Comparison of ENCODE assay signal across 9 cellular contexts in genomic region chr7:131108212-131108980, GRCh38.
DNase-seq lines count a peak whose midpoint lies in the region; ATAC-seq, FAIRE-seq and TF ChIP-seq lines count a peak whose summit lies in the region.
"Had no signal": no experiment of that assay in that cellular context is flagged by ENCODE, and none has a peak within 500 bp of the region (broad histone marks: within the 10 kb centered on the region; RNA-seq: fewer than 3 reads in every experiment).

No MANE protein-coding gene starts in this region.

- peak; percentile 40 for DNase-seq in DMS 273 (lab: John Stamatoyannopoulos, UW; ENCODE audit: unreplicated experiment)
- DNase-seq in DMS 273 treated with DMSO at 0.1 percent for 48 hours (lab: John Stamatoyannopoulos, UW), result no peak
- DNase-seq in GM12878 (ENCODE audit: low read depth, low spot score), result no peak
- DNase-seq in keratinocyte (ENCODE audit: low read depth, low spot score), result no peak
- DNase-seq in stimulated activated naive CD8-positive, alpha-beta T cell treated with anti-CD3 and anti-CD28 coated beads, Interleukin-15, amount 100 ng/mL, for 72 hours, result peak; percentile 34 to 64
- no peak for DNase-seq in NCI-H2171 treated with DMSO at 0.1 percent for 48 hours (lab: John Stamatoyannopoulos, UW)
- DNase-seq in COR-L47 (lab: John Stamatoyannopoulos, UW), result no peak

- no peaks in the 10 kb centered on the region for H3K27me3 ChIP-seq in GM12878 (replicated peaks in 1 of 2; ENCODE audit: control insufficient read depth in 2 of 2, insufficient read depth in 2 of 2, low read length in 1 of 2)
- no peaks in the 10 kb centered on the region for H3K27me3 ChIP-seq in keratinocyte (ENCODE audit: control insufficient read depth, extremely low read depth, insufficient read depth, low read length)

- H3K4me3 ChIP-seq in GM12878, result peak overlapping the region; percentile 90
- H3K4me3 ChIP-seq in keratinocyte (ENCODE audit: control insufficient read depth in 2 of 3, extremely low read depth in 1 of 3, insufficient read depth in 2 of 3, low read depth in 1 of 3, low read length in 3 of 3), result peak overlapping the region; percentile 62 to 89 (median 85)

- H3K79me2 ChIP-seq in GM12878 (ENCODE audit: control insufficient read depth, insufficient read depth, low read length) (peaks cover 42% of the 10 kb centered on the region), keratinocyte (ENCODE audit: control insufficient read depth, insufficient read depth, low read length) (peaks cover 28% of the 10 kb centered on the region)

- TF ChIP-seq CTCF in GM12878 (IDR thresholded peaks at IDR 0.05 in 2 of 3, conservative IDR thresholded peaks at IDR 0.05 in 1 of 3; ENCODE audit: control insufficient read depth in 2 of 3, extremely low read depth in 1 of 3, insufficient read depth in 1 of 3, low read depth in 3 of 3, low read length in 3 of 3), result no peak
- no peak for TF ChIP-seq CTCF in keratinocyte (optimal IDR thresholded peaks at IDR 0.05 in 1 of 3, IDR thresholded peaks at IDR 0.05 in 1 of 3, conservative IDR thresholded peaks at IDR 0.05 in 1 of 3; ENCODE audit: extremely low read depth in 1 of 3, insufficient read depth in 2 of 3, low read length in 3 of 3)

- peak; percentile 85 to 89; a peak in 3 of 4 replicates for TF ChIP-seq EP300 in GM12878 (IDR thresholded peaks at IDR 0.05; ENCODE audit: borderline replicate concordance in 1 of 2, control insufficient read depth in 1 of 2, low read depth in 2 of 2, low read length in 2 of 2)

- 0 out of 2 replicates have a peak, but pooled peaks have one; percentile 7 for TF ChIP-seq RAD21 in GM12878 (IDR thresholded peaks at IDR 0.05; ENCODE audit: insufficient read depth, low read depth, low read length)

- H3K4me1 ChIP-seq in GM12878 (ENCODE audit: control insufficient read depth, insufficient read depth, low read length) (peaks cover 29% of the 10 kb centered on the region), keratinocyte (ENCODE audit: control insufficient read depth, extremely low read depth, insufficient read depth, low read length) (peaks cover 37% of the 10 kb centered on the region)

- H3K9ac ChIP-seq in GM12878 (ENCODE audit: control insufficient read depth, insufficient read depth, low read length) (peak overlapping the region; percentile 88), keratinocyte (ENCODE audit: control insufficient read depth, extremely low read depth, insufficient read depth, low read length) (peak overlapping the region; percentile 91)

- H3K27ac ChIP-seq in KOPT-K1 (ENCODE audit: low read depth, low read length, poor library complexity, severe bottlenecking) (peak overlapping the region; percentile 45), GM12878 (ENCODE audit: control insufficient read depth, insufficient read depth) (peak overlapping the region; percentile 88), keratinocyte (ENCODE audit: control insufficient read depth, insufficient read depth, low read length) (peak overlapping the region; percentile 92)

- intact Hi-C loops in GM12878 (cut with micrococcal nuclease; ENCODE audit: unreplicated experiment), result loop anchor here (1.0 to 5.0 kb wide), 5 partner anchors 16 to 314 kb away; partner anchors contain the start of gene MKLN1

- no peaks in the 10 kb centered on the region for H3K27me3 Mint-ChIP-seq in stimulated activated naive CD8-positive, alpha-beta T cell treated with anti-CD3 and anti-CD28 coated beads, Interleukin-15, amount 100 ng/mL, for 72 hours

- no TSS peak for BruUV-seq in GM12878 (replicated peaks; lab: Mats Ljungman, UMichigan)

- peak overlapping the region; percentile 100 for H3K27ac Mint-ChIP-seq in stimulated activated naive CD8-positive, alpha-beta T cell treated with anti-CD3 and anti-CD28 coated beads, Interleukin-15, amount 100 ng/mL, for 72 hours

- SMC1A ChIA-PET in GM12878 (lab: Charles Lee; ENCODE audit: uncharacterized antibody, unreplicated experiment), result interaction anchor here (0.7 to 6.0 kb wide), 14 partner anchors 15 to 347 kb away, joined by 3 to 152 read pairs (median 7); partner anchors contain the start of gene MKLN1

- FAIRE-seq in GM12878 (lab: Jason Lieb, UNC), result no peak
- FAIRE-seq in keratinocyte (lab: Jason Lieb, UNC), result no peak
- FAIRE-seq: A204.1 had no signal

- H4K20me1 ChIP-seq in GM12878 (ENCODE audit: control insufficient read depth, insufficient read depth) (no peaks in the 10 kb centered on the region), keratinocyte (ENCODE audit: control insufficient read depth, extremely low read depth, insufficient read depth, low read length) (no peaks in the 10 kb centered on the region)

- H3K4me2 ChIP-seq in GM12878 (ENCODE audit: control insufficient read depth, insufficient read depth), result peak overlapping the region; percentile 99
- peak overlapping the region; percentile 99 for H3K4me2 ChIP-seq in keratinocyte (ENCODE audit: control insufficient read depth, extremely low read depth, insufficient read depth, low read depth, low read length)

- H3K36me3 ChIP-seq in KOPT-K1 (ENCODE audit: insufficient read depth, low read length), result no peaks in the 10 kb centered on the region
- H3K36me3 ChIP-seq in GM12878 (ENCODE audit: control insufficient read depth in 2 of 2, insufficient read depth in 2 of 2, low read length in 1 of 2), result no peaks in the 10 kb centered on the region
- H3K36me3 ChIP-seq in keratinocyte (ENCODE audit: control insufficient read depth in 2 of 2, extremely low read depth in 1 of 2, insufficient read depth in 2 of 2, low read length in 2 of 2), result no peaks in the 10 kb centered on the region

- WGBS in GM12878 (ENCODE audit: insufficient coverage, insufficient replicate concordance, low lambda C conversion rate, missing lambda C conversion rate), result under 1% methylated on average over 31 of the region's 31 CpGs

- peak; percentile 40; the same call in 1 of the 2 replicates for TF ChIP-seq POLR2A in GM12878 (IDR thresholded peaks at IDR 0.05; ENCODE audit: low read depth, low read length)

- H3K9me3 ChIP-seq in KOPT-K1 (ENCODE audit: insufficient read depth, low read length, poor library complexity, severe bottlenecking) (no peaks in the 10 kb centered on the region), GM12878 (replicated peaks; ENCODE audit: control insufficient read depth, insufficient read depth, low read length) (no peaks in the 10 kb centered on the region), keratinocyte (ENCODE audit: control insufficient read depth, low read depth, low read length) (no peaks in the 10 kb centered on the region)

- ATAC-seq in GM12878, result peak; percentile 33
- peak; percentile 33 for ATAC-seq in stimulated activated naive CD8-positive, alpha-beta T cell treated with anti-CD3 and anti-CD28 coated beads, Interleukin-15, amount 100 ng/mL, for 72 hours

- peak overlapping the region; percentile 94 to 98 for H3K4me3 Mint-ChIP-seq in stimulated activated naive CD8-positive, alpha-beta T cell treated with anti-CD3 and anti-CD28 coated beads, Interleukin-15, amount 100 ng/mL, for 72 hours

- H3K9me3 Mint-ChIP-seq in stimulated activated naive CD8-positive, alpha-beta T cell treated with anti-CD3 and anti-CD28 coated beads, Interleukin-15, amount 100 ng/mL, for 72 hours, result peaks cover 0 to 4% of the 10 kb centered on the region in 2 donors

- H3K9me1 ChIP-seq in keratinocyte (ENCODE audit: control insufficient read depth, extremely low read depth, insufficient read depth, low read length), result no peaks in the 10 kb centered on the region

- H2AFZ ChIP-seq in GM12878 (ENCODE audit: control insufficient read depth, low read depth, low read length), result peak overlapping the region; percentile 31
- H2AFZ ChIP-seq in keratinocyte (ENCODE audit: control insufficient read depth, low read length), result peak overlapping the region; percentile 50

- H3K4me1 Mint-ChIP-seq in stimulated activated naive CD8-positive, alpha-beta T cell treated with anti-CD3 and anti-CD28 coated beads, Interleukin-15, amount 100 ng/mL, for 72 hours, result peaks cover 72% of the 10 kb centered on the region

- RAD21 ChIA-PET in GM12878 (lab: Charles Lee; ENCODE audit: unreplicated experiment), result interaction anchor here (0.8 to 5.8 kb wide), 13 partner anchors 9 to 346 kb away, joined by 3 to 136 read pairs (median 4); partner anchors contain the start of gene MKLN1

- POLR2A ChIA-PET in GM12878 (lab: Charles Lee), result interaction anchor here (1.0 to 8.6 kb wide), 6 partner anchors 15 to 903 kb away, joined by 3 to 110 read pairs (median 4); partner anchors contain the start of genes MKLN1 and TMEM209

- dilution Hi-C loops in keratinocyte (cut with MboI; ENCODE audit: extremely low pct_ligation_motif_present, low sequenced_read_pairs), result no loop called here

- CTCF ChIA-PET in GM12878 (lab: Yijun Ruan, JAX), result interaction anchor here (0.6 to 7.4 kb wide), 6 partner anchors 14 to 195 kb away, joined by 3 to 51 read pairs (median 6); no protein-coding TSS in a partner anchor

- in situ Hi-C loops in GM12878 (cut with MboI), result no loop called here

TF ChIP-seq in GM12878, 131 proteins besides CTCF, POLR2A, EP300 and RAD21 (continues in another document):
- TF ChIP-seq RUNX3 (IDR thresholded peaks at IDR 0.05; ENCODE audit: low read length) (peak; percentile 92), RELB (IDR thresholded peaks at IDR 0.05; ENCODE audit: low read depth) (peak; percentile 9; the same call in 1 of the 2 replicates), GABPA (IDR thresholded peaks at IDR 0.05; ENCODE audit: low read depth) (0 out of 2 replicates have a peak, but pooled peaks have one; percentile 29), MEF2A (IDR thresholded peaks at IDR 0.05; ENCODE audit: insufficient read depth, low read depth, low read length) (peak; percentile 61; the same call in 1 of the 2 replicates), NFYA (IDR thresholded peaks at IDR 0.05; ENCODE audit: borderline replicate concordance, low read depth, low read length) (no peak), CREB1 (IDR thresholded peaks at IDR 0.05; ENCODE audit: low read depth) (peak; percentile 26; the same call in 1 of the 2 replicates), ATF7 (IDR thresholded peaks at IDR 0.05; ENCODE audit: low read depth) (peak; percentile 71), ASH2L (IDR thresholded peaks at IDR 0.05; ENCODE audit: borderline replicate concordance, low read depth) (0 out of 2 replicates have a peak, but pooled peaks have one; percentile 10)

Comparison
In these comparisons a context has a peak if more than half of its experiments do, and no peak if none do; other contexts are left out.
1. DNase-seq: peak in DMS 273 (single experiment) and stimulated activated naive CD8-positive, alpha-beta T cell treated with anti-CD3 and anti-CD28 coated beads, Interleukin-15, amount 100 ng/mL, for 72 hours (2 of 2); none in DMS 273 treated with DMSO at 0.1 percent for 48 hours (single experiment), GM12878 (single experiment), keratinocyte (single experiment), NCI-H2171 treated with DMSO at 0.1 percent for 48 hours (single experiment) and COR-L47 (single experiment).
2. Peak in every context shown above with its lines, with median percentiles within 50 percentile points of each other: H3K27ac ChIP-seq.